ENCODE assay signal across 22 cellular contexts in the genomic region with DNA sequence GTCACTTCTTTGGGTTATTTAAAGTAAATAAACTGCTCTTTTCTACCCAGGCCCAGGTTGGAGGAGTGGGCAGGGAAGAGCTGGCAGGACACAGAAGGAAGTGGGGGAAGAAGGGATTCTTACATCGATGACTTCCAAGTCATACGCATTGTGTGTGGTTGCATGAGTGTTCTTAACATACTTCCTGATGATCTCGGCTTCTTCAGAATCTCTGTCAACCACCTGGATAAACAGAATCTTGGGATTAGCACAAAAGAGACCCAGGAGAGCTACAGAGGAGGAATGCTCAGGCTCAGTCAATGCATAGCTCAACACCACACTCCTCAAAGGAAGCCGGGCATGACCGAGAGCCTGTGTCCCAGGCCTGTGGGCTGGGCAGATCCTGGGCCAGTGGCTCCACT. TPM values are rescaled to one million over a fixed set of nuclear protein-coding genes. Genes with fewer than 3 reads are reported as not detected.
A peak's percentile ranks its signal among the peaks of the same experiment; 100 is the strongest.
DNase-seq lines count a peak whose midpoint lies in the region; ATAC-seq and TF ChIP-seq lines count a peak whose summit lies in the region.
"Had no signal": no experiment of that assay in that cellular context is flagged by ENCODE, and none has a peak within 500 bp of the region (broad histone marks: within the 10 kb centered on the region; RNA-seq: fewer than 3 reads in every experiment).

No MANE protein-coding gene starts in this region.

- H3K27me3 ChIP-seq in sigmoid colon = no peaks in the 10 kb centered on the region
- H3K27me3 ChIP-seq: neural progenitor cell had no signal

- no peak overlapping the region for H3K27ac ChIP-seq in sigmoid colon
- no peak overlapping the region for H3K27ac ChIP-seq in coronary artery
- H3K27ac ChIP-seq: epithelial cell of prostate, KMS-11, neural progenitor cell had no signal

- 94% methylated on average over 5 of the region's 5 CpGs for WGBS in sigmoid colon, 2 donors

- H3K4me3 ChIP-seq in astrocyte of the cerebellum (ENCODE audit: low read depth, low read length) (no peak overlapping the region), foreskin fibroblast (ENCODE audit: low read depth in 1 of 2, low read length in 2 of 2) (no peak overlapping the region), sigmoid colon (no peak overlapping the region), coronary artery (no peak overlapping the region)
- H3K4me3 ChIP-seq: neural progenitor cell, thoracic aorta had no signal

- intact Hi-C loops in sigmoid colon (cut with DNase I) = no loop called here

- H3K9me3 ChIP-seq in sigmoid colon = no peaks in the 10 kb centered on the region
- H3K9me3 ChIP-seq: thoracic aorta had no signal

- DNase-seq in HK-2 (ENCODE audit: unreplicated experiment) (peak; percentile 32), astrocyte of the cerebellum (ENCODE audit: low read depth) (peak; percentile 59), foreskin fibroblast (peak; percentile 22 to 70), superior temporal gyrus (ENCODE audit: extremely low spot score) (peak; percentile 15), sigmoid colon (no peak), coronary artery (ENCODE audit: low spot score) (no peak)
- DNase-seq: activated CD8-positive, alpha-beta T cell treated with anti-CD3 and anti-CD28 coated beads for 36 hours; activated T-cell treated with anti-CD3 and anti-CD28 coated beads, Interleukin-2, amount 50 U/mL, for 48 hours; CD4-positive, CD25-positive, alpha-beta regulatory T cell; head of caudate nucleus; islet precursor cell; midbrain; NCI-H1417; NCI-H82; right cardiac atrium; stimulated activated CD4-positive, alpha-beta T cell treated with anti-CD3 and anti-CD28 coated beads, Interleukin-2, amount 100 ng/mL, for 48 hours; stimulated activated CD8-positive, alpha-beta memory T cell treated with anti-CD3 and anti-CD28 coated beads, Interleukin-4, amount 100 ng/mL, for 48 hours had no signal

- TF ChIP-seq CTCF in astrocyte of the cerebellum (IDR thresholded peaks at IDR 0.05; ENCODE audit: low read depth, low read length, missing control alignments) = no peak
- TF ChIP-seq CTCF in foreskin fibroblast (IDR thresholded peaks at IDR 0.05; ENCODE audit: low read depth, low read length) = no peak
- no peak for TF ChIP-seq CTCF in sigmoid colon (IDR thresholded peaks at IDR 0.05)
- TF ChIP-seq CTCF in coronary artery (IDR thresholded peaks at IDR 0.05) = no peak

- no peak for ATAC-seq in HG03469 (IDR thresholded peaks at IDR 0.05; ENCODE audit: unreplicated experiment)
- ATAC-seq: activated CD8-positive, alpha-beta T cell treated with anti-CD3 and anti-CD28 coated beads for 36 hours; right cardiac atrium had no signal

- TF ChIP-seq POLR2A in sigmoid colon (IDR thresholded peaks at IDR 0.05) = no peak

- in situ Hi-C loops in astrocyte of the cerebellum (cut with HindIII; ENCODE audit: low sequenced_read_pairs) = no loop called here

- H3K36me3 ChIP-seq in sigmoid colon = peaks cover 61 to 100% (median 83%) of the 10 kb centered on the region in 4 donors

- TF ChIP-seq EP300 in sigmoid colon (IDR thresholded peaks at IDR 0.05) = no peak

- peaks cover 0 to 9% (median 1%) of the 10 kb centered on the region in 4 donors for H3K4me1 ChIP-seq in sigmoid colon
- H3K4me1 ChIP-seq: neural progenitor cell had no signal

RNA-seq across cellular contexts. Expression of a gene that starts 42.1 kb away (rescaled TPM):
- total RNA-seq in sigmoid colon = 100 to 1,000 TPM; 107 to 168 (median 152) TPM
- polyA plus RNA-seq in sigmoid colon = 10 to 100 TPM; 16.4 to 58.8 (median 18.6) TPM

RNA-seq across cellular contexts. Expression of a gene that starts 56.9 kb away (rescaled TPM):
- total RNA-seq in sigmoid colon = 1 to 10 TPM; 3.1 to 5.4 (median 4.6) TPM
- polyA plus RNA-seq in sigmoid colon = 1 to 10 TPM; 2.4 to 2.9 (median 2.8) TPM

Comparison
In these comparisons a context has a peak if more than half of its experiments do, and no peak if none do; other contexts are left out.
1. DNase-seq: peak in HK-2 (single experiment), astrocyte of the cerebellum (single experiment), foreskin fibroblast (2 of 2) and superior temporal gyrus (single experiment); none in sigmoid colon (single experiment) and coronary artery (single experiment).